ENCODE assay signal across 4 cellular contexts in genomic region chr2:100542418-100542817, GRCh38.
A peak's percentile ranks its signal among the peaks of the same experiment; 100 is the strongest.
TF ChIP-seq lines count a peak whose summit lies in the region.

No MANE protein-coding gene starts in this region.

TF ChIP-seq in HepG2, 621 proteins besides CTCF, POLR2A, EP300 and RAD21 (continues in another document):
- TF ChIP-seq NRL (CRISPR knock-in tag; IDR thresholded peaks at IDR 0.05; ENCODE audit: borderline replicate concordance) (no peak), CSRNP2 (CRISPR knock-in tag; conservative IDR thresholded peaks at IDR 0.05; ENCODE audit: low read depth) (no peak), NFYB (CRISPR knock-in tag; IDR thresholded peaks at IDR 0.05) (no peak), ZNF574 (CRISPR knock-in tag; IDR thresholded peaks at IDR 0.05) (no peak), MAFF (IDR thresholded peaks at IDR 0.05; ENCODE audit: low read depth, low read length) (peak; percentile 64), U2AF2 (IDR thresholded peaks at IDR 0.05; ENCODE audit: low read depth, low read length) (no peak), CBX1 (IDR thresholded peaks at IDR 0.05; ENCODE audit: low read depth) (no peak), ZNF607 (CRISPR knock-in tag; IDR thresholded peaks at IDR 0.05; ENCODE audit: borderline replicate concordance) (no peak), ZNF546 (CRISPR knock-in tag; conservative IDR thresholded peaks at IDR 0.05) (no peak), NKX3-1 (CRISPR knock-in tag; IDR thresholded peaks at IDR 0.05) (no peak), ZNF614 (CRISPR knock-in tag; IDR thresholded peaks at IDR 0.05; ENCODE audit: borderline replicate concordance) (no peak), ZNF337 (CRISPR knock-in tag; IDR thresholded peaks at IDR 0.05; ENCODE audit: borderline replicate concordance, low read depth) (no peak)

TF ChIP-seq in A549, 52 proteins besides CTCF, POLR2A, EP300 and RAD21:
- TF ChIP-seq NR3C1 (IDR thresholded peaks at IDR 0.05) (no peak), ATOH8 (CRISPR knock-in tag; IDR thresholded peaks at IDR 0.05; ENCODE audit: low read depth) (no peak), HMGXB4 (CRISPR knock-in tag; IDR thresholded peaks at IDR 0.05; ENCODE audit: borderline replicate concordance) (no peak), MAFK (IDR thresholded peaks at IDR 0.05; ENCODE audit: partially characterized antibody) (peak; percentile 52), ZNF302 (CRISPR knock-in tag; IDR thresholded peaks at IDR 0.05) (no peak), HOXA7 (CRISPR knock-in tag; IDR thresholded peaks at IDR 0.05) (no peak)

TF ChIP-seq in IMR-90, 13 proteins besides CTCF, POLR2A, EP300 and RAD21:
- TF ChIP-seq NFE2L2 (IDR thresholded peaks at IDR 0.05; ENCODE audit: low read depth, low read length) (no peak), MAFK (IDR thresholded peaks at IDR 0.05; ENCODE audit: low read depth, low read length) (peak; percentile 29; the same call in 1 of the 2 replicates), RFX5 (IDR thresholded peaks at IDR 0.05; ENCODE audit: low read depth, low read length) (no peak)
TF ChIP-seq in IMR-90: peak in this region for 1.

TF ChIP-seq in K562, 482 proteins besides CTCF, POLR2A, EP300 and RAD21:
- TF ChIP-seq CBX3 (IDR thresholded peaks at IDR 0.05; ENCODE audit: borderline replicate concordance in 1 of 2, low read length in 2 of 2) (no peak), ZNF316 (IDR thresholded peaks at IDR 0.05) (peak; percentile 77), C11orf30 (IDR thresholded peaks at IDR 0.05; ENCODE audit: low read depth) (peak; percentile 47; the same call in 1 of the 2 replicates)
TF ChIP-seq in K562: peak in this region for 2.
